Comparison of ENCODE assay signal across 1 cellular context in genomic region chr19:45508681-45508930, GRCh38.
A peak's percentile ranks its signal among the peaks of the same experiment; 100 is the strongest.
TF ChIP-seq lines count a peak whose summit lies in the region.

No MANE protein-coding gene starts in this region.

TF ChIP-seq in H1, 55 proteins besides CTCF, POLR2A, EP300 and RAD21:
- TF ChIP-seq TAF1 (IDR thresholded peaks at IDR 0.05; ENCODE audit: low read depth, low read length): no peak
- no peak for TF ChIP-seq E2F6 (IDR thresholded peaks at IDR 0.05)
- peak; percentile 18 for TF ChIP-seq ASH2L (IDR thresholded peaks at IDR 0.05; ENCODE audit: low read length)
- TF ChIP-seq HDAC2 (IDR thresholded peaks at IDR 0.05; ENCODE audit: borderline replicate concordance in 1 of 2, low read depth in 2 of 2, low read length in 2 of 2): 0 out of 4 replicates have a peak, but pooled peaks of 1 of the 2 experiments have one; percentile 45
- TF ChIP-seq SP1 (IDR thresholded peaks at IDR 0.05; ENCODE audit: low read depth, low read length): 0 out of 2 replicates have a peak, but pooled peaks have one; percentile 28
- TF ChIP-seq SIN3A (conservative IDR thresholded peaks at IDR 0.05 in 1 of 2, IDR thresholded peaks at IDR 0.05 in 1 of 2; ENCODE audit: low read depth in 1 of 2, low read length in 2 of 2): peak in 1 of 2 experiments; percentile 87; a peak in 2 of 4 replicates
- TF ChIP-seq TEAD4 (IDR thresholded peaks at IDR 0.05; ENCODE audit: low read depth, low read length): no peak
- TF ChIP-seq CTBP2 (IDR thresholded peaks at IDR 0.05; ENCODE audit: borderline replicate concordance, insufficient read depth, insufficient read length, low read length): no peak
